8 cellular contexts compared by ENCODE assay signal in genomic region chr12:121812320-121812871, GRCh38. TPM values are rescaled to one million over a fixed set of nuclear protein-coding genes. Genes with fewer than 3 reads are reported as not detected.
DNase-seq lines count a peak whose midpoint lies in the region; ATAC-seq, FAIRE-seq and TF ChIP-seq lines count a peak whose summit lies in the region.

No MANE protein-coding gene starts in this region.

- peaks cover 93% of the 10 kb centered on the region for H3K36me3 ChIP-seq in neutrophil

- peak overlapping the region; percentile 82 for H3K4me3 Mint-ChIP-seq in glutamatergic neuron (ENCODE audit: unreplicated experiment)

- CTCF ChIA-PET in AG04449 (lab: Yijun Ruan, JAX) = interaction anchor here (0.8 to 31.1 kb wide), 26 partner anchors 8 to 236 kb away, joined by 3 to 1100 read pairs (median 6); partner anchors contain the start of genes PSMD9 and RHOF

- no peaks in the 10 kb centered on the region for H3K27me3 ChIP-seq in neutrophil

- H3K36me3 Mint-ChIP-seq in glutamatergic neuron (ENCODE audit: unreplicated experiment) = peaks cover 5% of the 10 kb centered on the region

- TF ChIP-seq CTCF in AG04449 (IDR thresholded peaks at IDR 0.05; ENCODE audit: insufficient read depth, low read length, missing control alignments) (no peak), glutamatergic neuron (IDR thresholded peaks at IDR 0.05; ENCODE audit: partially characterized antibody, unreplicated experiment) (peak; percentile 74), neutrophil (IDR thresholded peaks at IDR 0.05) (peak; percentile 3)

- H3K4me1 ChIP-seq in neutrophil (ENCODE audit: control insufficient read depth in 1 of 2, insufficient read depth in 1 of 2, low read depth in 1 of 2, low read length in 1 of 2) = peaks cover 53 to 68% of the 10 kb centered on the region in 2 experiments

- H3K27ac Mint-ChIP-seq in glutamatergic neuron (ENCODE audit: unreplicated experiment) = no peak overlapping the region

- H3K9me3 Mint-ChIP-seq in glutamatergic neuron (ENCODE audit: unreplicated experiment) = peaks cover 12% of the 10 kb centered on the region

- peak; percentile 36 for FAIRE-seq in GM12892 (lab: Jason Lieb, UNC)

- TF ChIP-seq POLR2A in GM12892 (IDR thresholded peaks at IDR 0.05; ENCODE audit: low read depth, low read length) = no peak

- DNase-seq in AG04449 (ENCODE audit: low read depth, low spot score) = no peak
- DNase-seq in GM12892 (ENCODE audit: insufficient read length) = peak; percentile 67
- DNase-seq in MV-4-11 (lab: John Stamatoyannopoulos, UW) = peak; percentile 36
- peak; percentile 39 for DNase-seq in activated naive CD4-positive, alpha-beta T cell treated with anti-CD3 and anti-CD28 coated beads, Interleukin-2, amount 50 U/mL, for 16 hours
- DNase-seq in glutamatergic neuron = peak; percentile 86
- DNase-seq in NCI-H187 treated with DMSO at 0.1 percent for 48 hours (lab: John Stamatoyannopoulos, UW) = no peak

- ATAC-seq in GM21526 (IDR thresholded peaks at IDR 0.05; ENCODE audit: low FRiP score, unreplicated experiment) = no peak

- H3K27me3 Mint-ChIP-seq in glutamatergic neuron (ENCODE audit: unreplicated experiment) = peaks cover 13% of the 10 kb centered on the region

- POLR2A ChIA-PET in AG04449 (lab: Yijun Ruan, JAX) = interaction anchor here (0.7 to 2.9 kb wide), 7 partner anchors 10 to 111 kb away, joined by 3 to 39 read pairs (median 5); partner anchors contain the start of genes PSMD9 and RHOF

- peak overlapping the region; percentile 100 for H3K27ac ChIP-seq in neutrophil

- peaks cover 6% of the 10 kb centered on the region for H3K4me1 Mint-ChIP-seq in glutamatergic neuron (ENCODE audit: low read depth, unreplicated experiment)

- no peaks in the 10 kb centered on the region for H3K9me3 ChIP-seq in neutrophil

- H3K4me3 ChIP-seq in AG04449 (ENCODE audit: low read depth, low read length) (peak overlapping the region; percentile 72), neutrophil (ENCODE audit: low read depth in 1 of 2, low read length in 1 of 2) (peak overlapping the region; percentile 68 to 81)

RNA-seq across cellular contexts. Expression of gene SETD1B, which starts 8.6 kb away (rescaled TPM):
- polyA plus RNA-seq in GM12892 (2012; ENCODE audit: missing spikeins) = 2.1 TPM
- total RNA-seq in glutamatergic neuron (ENCODE audit: unreplicated experiment) = 35.0 TPM

RNA-seq across cellular contexts. Expression of gene RHOF, which starts 18.9 kb away (rescaled TPM):
- polyA plus RNA-seq in GM12892 (2012; ENCODE audit: missing spikeins) = 32.0 TPM
- total RNA-seq in glutamatergic neuron (ENCODE audit: unreplicated experiment) = 31.1 TPM

RNA-seq across cellular contexts. Expression of gene HPD, which starts 46.3 kb away (rescaled TPM):
- polyA plus RNA-seq in GM12892 (2012; ENCODE audit: missing spikeins) = not detected
- not detected for total RNA-seq in glutamatergic neuron (ENCODE audit: unreplicated experiment)

Comparison
In these comparisons a context has a peak if more than half of its experiments do, and no peak if none do; other contexts are left out.
1. DNase-seq: peak in GM12892 (single experiment), MV-4-11 (single experiment), activated naive CD4-positive, alpha-beta T cell treated with anti-CD3 and anti-CD28 coated beads, Interleukin-2, amount 50 U/mL, for 16 hours (single experiment) and glutamatergic neuron (single experiment); none in AG04449 (single experiment) and NCI-H187 treated with DMSO at 0.1 percent for 48 hours (single experiment).